9 cellular contexts compared by ENCODE assay signal in the genomic region with DNA sequence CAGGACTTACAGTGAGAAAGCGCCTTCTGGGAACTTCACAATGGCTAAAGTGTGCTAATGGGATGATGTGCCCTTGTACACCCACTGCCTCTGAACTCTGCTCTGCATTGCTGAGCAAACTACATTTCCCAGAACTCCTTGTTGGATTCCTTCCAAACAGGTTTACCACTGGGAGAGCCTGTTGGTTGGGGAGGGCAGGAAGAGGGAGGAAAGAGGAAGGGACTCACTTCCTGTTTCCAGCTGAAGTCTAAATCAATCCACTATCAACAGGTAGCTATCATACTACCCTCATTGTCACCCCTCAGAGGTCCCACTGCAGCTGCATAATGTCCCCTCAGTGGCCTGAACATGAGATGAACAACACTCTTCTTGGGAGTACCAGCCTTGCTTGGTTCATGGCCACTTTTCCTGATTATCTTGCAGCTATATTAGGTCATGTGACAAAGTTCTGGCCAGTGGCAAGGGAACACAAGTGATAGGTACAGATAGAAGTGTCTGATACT. TPM values are rescaled to one million over a fixed set of nuclear protein-coding genes. Genes with fewer than 3 reads are reported as not detected.
DNase-seq lines count a peak whose midpoint lies in the region; ATAC-seq and TF ChIP-seq lines count a peak whose summit lies in the region.
"Had no signal": no experiment of that assay in that cellular context is flagged by ENCODE, and none has a peak within 500 bp of the region (broad histone marks: within the 10 kb centered on the region; RNA-seq: fewer than 3 reads in every experiment).

No MANE protein-coding gene starts in this region.

- ATAC-seq in SK-N-SH treated with all-trans-retinoic acid at 6 μM for 48 hours (0 out of 3 replicates have a peak, but pooled peaks have one; percentile 17), left colon (peak; percentile 55), HG03108 (IDR thresholded peaks at IDR 0.05; ENCODE audit: unreplicated experiment) (no peak)
- ATAC-seq: gastroesophageal sphincter had no signal

- in situ Hi-C loops in KBM-7 (cut with MboI; ENCODE audit: low pct_unique_long_range_greater_than_20kb, low sequenced_read_pairs): no loop called here

- DNase-seq in Daoy (ENCODE audit: low read depth) (peak; percentile 43), KBM-7 (peak; percentile 59), left colon (no peak), NCI-H1092 (lab: John Stamatoyannopoulos, UW) (no peak)
- no peak for DNase-seq in stimulated activated CD4-positive, alpha-beta T cell treated with anti-CD3 and anti-CD28 coated beads, Interleukin-2, amount 100 ng/mL, for 24 hours
- DNase-seq: activated gamma-delta T cell had no signal

- intact Hi-C loops in left colon (cut with DNase I, micrococcal nuclease): no loop called here

TF ChIP-seq in SK-N-SH treated with all-trans-retinoic acid at 6 μM for 48 hours, 23 proteins besides CTCF, POLR2A, EP300 and RAD21:
- TF ChIP-seq, protein P1, sequence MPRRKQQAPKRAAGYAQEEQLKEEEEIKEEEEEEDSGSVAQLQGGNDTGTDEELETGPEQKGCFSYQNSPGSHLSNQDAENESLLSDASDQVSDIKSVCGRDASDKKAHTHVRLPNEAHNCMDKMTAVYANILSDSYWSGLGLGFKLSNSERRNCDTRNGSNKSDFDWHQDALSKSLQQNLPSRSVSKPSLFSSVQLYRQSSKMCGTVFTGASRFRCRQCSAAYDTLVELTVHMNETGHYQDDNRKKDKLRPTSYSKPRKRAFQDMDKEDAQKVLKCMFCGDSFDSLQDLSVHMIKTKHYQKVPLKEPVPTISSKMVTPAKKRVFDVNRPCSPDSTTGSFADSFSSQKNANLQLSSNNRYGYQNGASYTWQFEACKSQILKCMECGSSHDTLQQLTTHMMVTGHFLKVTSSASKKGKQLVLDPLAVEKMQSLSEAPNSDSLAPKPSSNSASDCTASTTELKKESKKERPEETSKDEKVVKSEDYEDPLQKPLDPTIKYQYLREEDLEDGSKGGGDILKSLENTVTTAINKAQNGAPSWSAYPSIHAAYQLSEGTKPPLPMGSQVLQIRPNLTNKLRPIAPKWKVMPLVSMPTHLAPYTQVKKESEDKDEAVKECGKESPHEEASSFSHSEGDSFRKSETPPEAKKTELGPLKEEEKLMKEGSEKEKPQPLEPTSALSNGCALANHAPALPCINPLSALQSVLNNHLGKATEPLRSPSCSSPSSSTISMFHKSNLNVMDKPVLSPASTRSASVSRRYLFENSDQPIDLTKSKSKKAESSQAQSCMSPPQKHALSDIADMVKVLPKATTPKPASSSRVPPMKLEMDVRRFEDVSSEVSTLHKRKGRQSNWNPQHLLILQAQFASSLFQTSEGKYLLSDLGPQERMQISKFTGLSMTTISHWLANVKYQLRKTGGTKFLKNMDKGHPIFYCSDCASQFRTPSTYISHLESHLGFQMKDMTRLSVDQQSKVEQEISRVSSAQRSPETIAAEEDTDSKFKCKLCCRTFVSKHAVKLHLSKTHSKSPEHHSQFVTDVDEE (CRISPR knock-in tag; IDR thresholded peaks at IDR 0.05): no peak
- TF ChIP-seq OSR1 (CRISPR knock-in tag; IDR thresholded peaks at IDR 0.05): no peak
- no peak for TF ChIP-seq CSDC2 (CRISPR knock-in tag; IDR thresholded peaks at IDR 0.05)
- TF ChIP-seq ZC3H10 (CRISPR knock-in tag; IDR thresholded peaks at IDR 0.05): no peak
- no peak for TF ChIP-seq ZNF8 (CRISPR knock-in tag; IDR thresholded peaks at IDR 0.05)
- no peak for TF ChIP-seq ZFP3 (CRISPR knock-in tag; IDR thresholded peaks at IDR 0.05)
- TF ChIP-seq TOX (CRISPR knock-in tag; IDR thresholded peaks at IDR 0.05; ENCODE audit: borderline replicate concordance): no peak
- TF ChIP-seq ISL1 (CRISPR knock-in tag; IDR thresholded peaks at IDR 0.05): no peak
- no peak for TF ChIP-seq ZNF70 (CRISPR knock-in tag; IDR thresholded peaks at IDR 0.05)
- TF ChIP-seq, protein P2, sequence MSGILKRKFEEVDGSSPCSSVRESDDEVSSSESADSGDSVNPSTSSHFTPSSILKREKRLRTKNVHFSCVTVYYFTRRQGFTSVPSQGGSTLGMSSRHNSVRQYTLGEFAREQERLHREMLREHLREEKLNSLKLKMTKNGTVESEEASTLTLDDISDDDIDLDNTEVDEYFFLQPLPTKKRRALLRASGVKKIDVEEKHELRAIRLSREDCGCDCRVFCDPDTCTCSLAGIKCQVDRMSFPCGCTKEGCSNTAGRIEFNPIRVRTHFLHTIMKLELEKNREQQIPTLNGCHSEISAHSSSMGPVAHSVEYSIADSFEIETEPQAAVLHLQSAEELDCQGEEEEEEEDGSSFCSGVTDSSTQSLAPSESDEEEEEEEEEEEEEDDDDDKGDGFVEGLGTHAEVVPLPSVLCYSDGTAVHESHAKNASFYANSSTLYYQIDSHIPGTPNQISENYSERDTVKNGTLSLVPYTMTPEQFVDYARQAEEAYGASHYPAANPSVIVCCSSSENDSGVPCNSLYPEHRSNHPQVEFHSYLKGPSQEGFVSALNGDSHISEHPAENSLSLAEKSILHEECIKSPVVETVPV (CRISPR knock-in tag; IDR thresholded peaks at IDR 0.05): no peak
- TF ChIP-seq ARNTL (CRISPR knock-in tag; IDR thresholded peaks at IDR 0.05; ENCODE audit: borderline replicate concordance, low read depth): no peak
- no peak for TF ChIP-seq PPARA (CRISPR knock-in tag; IDR thresholded peaks at IDR 0.05; ENCODE audit: borderline replicate concordance)
- TF ChIP-seq, protein P3, sequence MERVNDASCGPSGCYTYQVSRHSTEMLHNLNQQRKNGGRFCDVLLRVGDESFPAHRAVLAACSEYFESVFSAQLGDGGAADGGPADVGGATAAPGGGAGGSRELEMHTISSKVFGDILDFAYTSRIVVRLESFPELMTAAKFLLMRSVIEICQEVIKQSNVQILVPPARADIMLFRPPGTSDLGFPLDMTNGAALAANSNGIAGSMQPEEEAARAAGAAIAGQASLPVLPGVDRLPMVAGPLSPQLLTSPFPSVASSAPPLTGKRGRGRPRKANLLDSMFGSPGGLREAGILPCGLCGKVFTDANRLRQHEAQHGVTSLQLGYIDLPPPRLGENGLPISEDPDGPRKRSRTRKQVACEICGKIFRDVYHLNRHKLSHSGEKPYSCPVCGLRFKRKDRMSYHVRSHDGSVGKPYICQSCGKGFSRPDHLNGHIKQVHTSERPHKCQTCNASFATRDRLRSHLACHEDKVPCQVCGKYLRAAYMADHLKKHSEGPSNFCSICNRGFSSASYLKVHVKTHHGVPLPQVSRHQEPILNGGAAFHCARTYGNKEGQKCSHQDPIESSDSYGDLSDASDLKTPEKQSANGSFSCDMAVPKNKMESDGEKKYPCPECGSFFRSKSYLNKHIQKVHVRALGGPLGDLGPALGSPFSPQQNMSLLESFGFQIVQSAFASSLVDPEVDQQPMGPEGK (CRISPR knock-in tag; IDR thresholded peaks at IDR 0.05; ENCODE audit: borderline replicate concordance): no peak
- TF ChIP-seq, protein P4, sequence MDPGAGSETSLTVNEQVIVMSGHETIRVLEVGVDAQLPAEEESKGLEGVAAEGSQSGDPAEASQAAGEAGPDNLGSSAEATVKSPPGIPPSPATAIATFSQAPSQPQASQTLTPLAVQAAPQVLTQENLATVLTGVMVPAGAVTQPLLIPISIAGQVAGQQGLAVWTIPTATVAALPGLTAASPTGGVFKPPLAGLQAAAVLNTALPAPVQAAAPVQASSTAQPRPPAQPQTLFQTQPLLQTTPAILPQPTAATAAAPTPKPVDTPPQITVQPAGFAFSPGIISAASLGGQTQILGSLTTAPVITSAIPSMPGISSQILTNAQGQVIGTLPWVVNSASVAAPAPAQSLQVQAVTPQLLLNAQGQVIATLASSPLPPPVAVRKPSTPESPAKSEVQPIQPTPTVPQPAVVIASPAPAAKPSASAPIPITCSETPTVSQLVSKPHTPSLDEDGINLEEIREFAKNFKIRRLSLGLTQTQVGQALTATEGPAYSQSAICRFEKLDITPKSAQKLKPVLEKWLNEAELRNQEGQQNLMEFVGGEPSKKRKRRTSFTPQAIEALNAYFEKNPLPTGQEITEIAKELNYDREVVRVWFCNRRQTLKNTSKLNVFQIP (CRISPR knock-in tag; IDR thresholded peaks at IDR 0.05; ENCODE audit: borderline replicate concordance, low read depth): no peak
- TF ChIP-seq ZNF565 (CRISPR knock-in tag; conservative IDR thresholded peaks at IDR 0.05; ENCODE audit: low read depth): no peak
- no peak for TF ChIP-seq SNAI2 (CRISPR knock-in tag; IDR thresholded peaks at IDR 0.05)
- no peak for TF ChIP-seq TCF4 (CRISPR knock-in tag; IDR thresholded peaks at IDR 0.05; ENCODE audit: borderline replicate concordance)
- TF ChIP-seq GLIS3 (CRISPR knock-in tag; IDR thresholded peaks at IDR 0.05): no peak
- TF ChIP-seq BACH2 (CRISPR knock-in tag; IDR thresholded peaks at IDR 0.05; ENCODE audit: borderline replicate concordance): no peak
TF ChIP-seq in SK-N-SH treated with all-trans-retinoic acid at 6 μM for 48 hours: peak in this region for 0.

RNA-seq across cellular contexts. Expression of a gene that starts 58.2 kb away (rescaled TPM):
- 0.11 and 0.63 TPM in 2 replicates for total RNA-seq in Daoy (2014; rRNA removed; shearing (Covaris generic))
- under 1 TPM in 1 of 2 donors, not detected in 1; 0.11 TPM for total RNA-seq in left colon
- total RNA-seq: gastroesophageal sphincter had no signal

Comparison
In these comparisons a context has a peak if more than half of its experiments do, and no peak if none do; other contexts are left out.
1. DNase-seq: peak in Daoy (single experiment) and KBM-7 (single experiment); none in left colon (0 of 2), NCI-H1092 (single experiment) and stimulated activated CD4-positive, alpha-beta T cell treated with anti-CD3 and anti-CD28 coated beads, Interleukin-2, amount 100 ng/mL, for 24 hours (0 of 2).